11 cellular contexts compared by ENCODE assay signal in genomic region chr17:80938556-80938955, GRCh38. TPM values are rescaled to one million over a fixed set of nuclear protein-coding genes. Genes with fewer than 3 reads are reported as not detected.
DNase-seq lines count a peak whose midpoint lies in the region; ATAC-seq, FAIRE-seq and TF ChIP-seq lines count a peak whose summit lies in the region.
"Had no signal": no experiment of that assay in that cellular context is flagged by ENCODE, and none has a peak within 500 bp of the region (broad histone marks: within the 10 kb centered on the region; RNA-seq: fewer than 3 reads in every experiment).

No MANE protein-coding gene starts in this region.

- H3K4me3 ChIP-seq in astrocyte (ENCODE audit: insufficient read depth, low read depth, low read length) = no peak overlapping the region

- H3K4me1 Mint-ChIP-seq in T-helper 17 cell (peaks cover 18% of the 10 kb centered on the region), astrocyte (ENCODE audit: low read depth, unreplicated experiment) (peaks cover 6% of the 10 kb centered on the region)

- H3K4me2 ChIP-seq in astrocyte (ENCODE audit: low read length) = peak overlapping the region; percentile 8

- peaks cover 4% of the 10 kb centered on the region for H3K27me3 ChIP-seq in astrocyte (ENCODE audit: insufficient read depth, low read length)

- H3K36me3 ChIP-seq in astrocyte (ENCODE audit: insufficient read depth, low read length) = peaks cover 2% of the 10 kb centered on the region

- H3K4me3 Mint-ChIP-seq in T-helper 17 cell (peak overlapping the region; percentile 85), astrocyte (ENCODE audit: unreplicated experiment) (no peak overlapping the region)

- no peak for DNase-seq in activated CD4-positive, CD25-positive, alpha-beta regulatory T cell treated with anti-CD3 and anti-CD28 coated beads, Interleukin-2, amount 50 U/mL, for 72 hours
- DNase-seq in T-helper 17 cell (no peak), astrocyte (ENCODE audit: low read depth) (peak; percentile 16), NK-92 (lab: John Stamatoyannopoulos, UW; ENCODE audit: unreplicated experiment) (no peak), DMS79 (lab: John Stamatoyannopoulos, UW) (no peak), NCI-H226 (no peak)
- peak; percentile 8 to 18 for DNase-seq in stimulated activated CD8-positive, alpha-beta memory T cell treated with anti-CD3 and anti-CD28 coated beads, Interleukin-15, amount 100 ng/mL, for 48 hours (ENCODE audit: low read depth in 2 of 2)
- DNase-seq: 8988T, NCI-H187 treated with DMSO at 0.1 percent for 48 hours had no signal

- H3K36me3 Mint-ChIP-seq in T-helper 17 cell (ENCODE audit: low read depth) = no peaks in the 10 kb centered on the region
- peaks cover 9% of the 10 kb centered on the region for H3K36me3 Mint-ChIP-seq in astrocyte (ENCODE audit: low read depth, unreplicated experiment)

- H3K4me1 ChIP-seq in astrocyte (ENCODE audit: insufficient read depth, low read length) = peaks cover 15% of the 10 kb centered on the region

- H3K27me3 Mint-ChIP-seq in T-helper 17 cell = no peaks in the 10 kb centered on the region
- peaks cover 4% of the 10 kb centered on the region for H3K27me3 Mint-ChIP-seq in astrocyte (ENCODE audit: low read depth, unreplicated experiment)

- H3K27ac Mint-ChIP-seq in T-helper 17 cell (peak overlapping the region; percentile 93), astrocyte (ENCODE audit: unreplicated experiment) (no peak overlapping the region)

- FAIRE-seq in astrocyte (lab: Jason Lieb, UNC) = no peak
- FAIRE-seq: G401.6 had no signal

- H3K27ac ChIP-seq in astrocyte (ENCODE audit: low read depth, low read length) = no peak overlapping the region

- H4K20me1 ChIP-seq in astrocyte (ENCODE audit: insufficient read depth, low read length) = peaks cover 11% of the 10 kb centered on the region

- no peaks in the 10 kb centered on the region for H3K9me3 Mint-ChIP-seq in astrocyte (ENCODE audit: unreplicated experiment)

- TF ChIP-seq CTCF in astrocyte (IDR thresholded peaks at IDR 0.05; ENCODE audit: insufficient read depth, low read depth, low read length) = no peak

- H3K9ac ChIP-seq in astrocyte (ENCODE audit: low read length) = no peak overlapping the region

- no peak overlapping the region for H2AFZ ChIP-seq in astrocyte (ENCODE audit: low read depth, low read length)

- H3K79me2 ChIP-seq in astrocyte (ENCODE audit: insufficient read depth, low read length) = no peaks in the 10 kb centered on the region

- H3K9me3 ChIP-seq in T-helper 17 cell (ENCODE audit: control insufficient read depth, low read length, poor library complexity, severe bottlenecking) (no peaks in the 10 kb centered on the region), astrocyte (ENCODE audit: insufficient read depth, low read depth, low read length) (no peaks in the 10 kb centered on the region)

- peak; percentile 29 to 51 for ATAC-seq in activated CD4-positive, CD25-positive, alpha-beta regulatory T cell treated with anti-CD3 and anti-CD28 coated beads, Interleukin-2, amount 50 U/mL, for 24 hours
- peak; percentile 87 for ATAC-seq in T-helper 17 cell

RNA-seq across cellular contexts. Expression of gene CHMP6, which starts 53.1 kb away (rescaled TPM):
- 10 to 100 TPM; 21.0 to 25.6 TPM for total RNA-seq in T-helper 17 cell
- 16.8 and 19.0 TPM in 2 replicates for total RNA-seq in astrocyte

Comparison
In these comparisons a context has a peak if more than half of its experiments do, and no peak if none do; other contexts are left out.
1. DNase-seq: peak in astrocyte (single experiment) and stimulated activated CD8-positive, alpha-beta memory T cell treated with anti-CD3 and anti-CD28 coated beads, Interleukin-15, amount 100 ng/mL, for 48 hours (2 of 2); none in activated CD4-positive, CD25-positive, alpha-beta regulatory T cell treated with anti-CD3 and anti-CD28 coated beads, Interleukin-2, amount 50 U/mL, for 72 hours (single experiment), T-helper 17 cell (0 of 3), NK-92 (single experiment), DMS79 (single experiment) and NCI-H226 (single experiment).